Comparison of ENCODE assay signal across 9 cellular contexts in genomic region chr12:47757840-47758583, GRCh38. TPM values are rescaled to one million over a fixed set of nuclear protein-coding genes. Genes with fewer than 3 reads are reported as not detected.
DNase-seq lines count a peak whose midpoint lies in the region; ATAC-seq and TF ChIP-seq lines count a peak whose summit lies in the region.
"Had no signal": no experiment of that assay in that cellular context is flagged by ENCODE, and none has a peak within 500 bp of the region (broad histone marks: within the 10 kb centered on the region; RNA-seq: fewer than 3 reads in every experiment).

No MANE protein-coding gene starts in this region.

- DNase-seq in body of pancreas, result peak in 1 of 4 donors; percentile 21
- DNase-seq in kidney epithelial cell (ENCODE audit: low read depth), result no peak
- DNase-seq in stimulated activated naive CD8-positive, alpha-beta T cell treated with anti-CD3 and anti-CD28 coated beads, Interleukin-15, amount 100 ng/mL, for 72 hours, result no peak
- no peak for DNase-seq in NCI-H774 (lab: John Stamatoyannopoulos, UW)
- no peak for DNase-seq in NCI-H226
- no peak for DNase-seq in middle frontal gyrus (ENCODE audit: extremely low spot score, low spot score)

- no peaks in the 10 kb centered on the region for H3K9me3 Mint-ChIP-seq in stimulated activated naive CD8-positive, alpha-beta T cell treated with anti-CD3 and anti-CD28 coated beads, Interleukin-15, amount 100 ng/mL, for 72 hours

- H3K27me3 ChIP-seq in body of pancreas, result no peaks in the 10 kb centered on the region
- no peaks in the 10 kb centered on the region for H3K27me3 ChIP-seq in kidney epithelial cell (ENCODE audit: control insufficient read depth, insufficient read depth, low read length)

- no peak for TF ChIP-seq RAD21 in Ishikawa (IDR thresholded peaks at IDR 0.05; ENCODE audit: low read depth)

- peak overlapping the region; percentile 69 to 85 (median 78) for H3K27ac ChIP-seq in body of pancreas

- ATAC-seq in body of pancreas (no peak), GM19328 (IDR thresholded peaks at IDR 0.05; ENCODE audit: unreplicated experiment) (no peak)
- no peak for ATAC-seq in stimulated activated naive CD8-positive, alpha-beta T cell treated with anti-CD3 and anti-CD28 coated beads, Interleukin-15, amount 100 ng/mL, for 72 hours

- intact Hi-C loops in body of pancreas (cut with DNase I), result no loop called here

- TF ChIP-seq POLR2A in body of pancreas (IDR thresholded peaks at IDR 0.05), result no peak

- peaks cover 63% of the 10 kb centered on the region for H3K4me1 Mint-ChIP-seq in stimulated activated naive CD8-positive, alpha-beta T cell treated with anti-CD3 and anti-CD28 coated beads, Interleukin-15, amount 100 ng/mL, for 72 hours

- peak overlapping the region; percentile 42 to 86 for H3K4me3 Mint-ChIP-seq in stimulated activated naive CD8-positive, alpha-beta T cell treated with anti-CD3 and anti-CD28 coated beads, Interleukin-15, amount 100 ng/mL, for 72 hours

- peaks cover 50% of the 10 kb centered on the region for H3K4me1 ChIP-seq in body of pancreas

- TF ChIP-seq EP300 in Ishikawa (IDR thresholded peaks at IDR 0.05; ENCODE audit: borderline replicate concordance), result no peak

- no peak overlapping the region for H3K27ac Mint-ChIP-seq in stimulated activated naive CD8-positive, alpha-beta T cell treated with anti-CD3 and anti-CD28 coated beads, Interleukin-15, amount 100 ng/mL, for 72 hours

- H3K4me3 ChIP-seq in body of pancreas, result peak overlapping the region in 1 of 2 donors; percentile 33
- H3K4me3 ChIP-seq in kidney epithelial cell (ENCODE audit: low read depth, low read length), result peak overlapping the region; percentile 42

- TF ChIP-seq CTCF in body of pancreas (IDR thresholded peaks at IDR 0.05) (no peak), kidney epithelial cell (IDR thresholded peaks at IDR 0.05; ENCODE audit: insufficient read depth, low read length, poor library complexity, severe bottlenecking) (no peak)

- no peaks in the 10 kb centered on the region for H3K27me3 Mint-ChIP-seq in stimulated activated naive CD8-positive, alpha-beta T cell treated with anti-CD3 and anti-CD28 coated beads, Interleukin-15, amount 100 ng/mL, for 72 hours

- no peaks in the 10 kb centered on the region for H3K9me3 ChIP-seq in body of pancreas

- WGBS in body of pancreas, 2 donors, result 51 to 65% methylated on average over 7 to 20 of the region's 20 CpGs

- no peaks in the 10 kb centered on the region for H3K36me3 ChIP-seq in body of pancreas (replicated peaks in 1 of 2; ENCODE audit: insufficient read depth in 1 of 2, low read depth in 2 of 2)
- no peaks in the 10 kb centered on the region for H3K36me3 ChIP-seq in kidney epithelial cell (ENCODE audit: control insufficient read depth, insufficient read depth, low read length)

TF ChIP-seq in Ishikawa, 13 proteins besides CTCF, POLR2A, EP300 and RAD21:
- TF ChIP-seq TEAD4 (IDR thresholded peaks at IDR 0.05), result peak; percentile 3; the same call in 1 of the 2 replicates
- TF ChIP-seq, protein P1, sequence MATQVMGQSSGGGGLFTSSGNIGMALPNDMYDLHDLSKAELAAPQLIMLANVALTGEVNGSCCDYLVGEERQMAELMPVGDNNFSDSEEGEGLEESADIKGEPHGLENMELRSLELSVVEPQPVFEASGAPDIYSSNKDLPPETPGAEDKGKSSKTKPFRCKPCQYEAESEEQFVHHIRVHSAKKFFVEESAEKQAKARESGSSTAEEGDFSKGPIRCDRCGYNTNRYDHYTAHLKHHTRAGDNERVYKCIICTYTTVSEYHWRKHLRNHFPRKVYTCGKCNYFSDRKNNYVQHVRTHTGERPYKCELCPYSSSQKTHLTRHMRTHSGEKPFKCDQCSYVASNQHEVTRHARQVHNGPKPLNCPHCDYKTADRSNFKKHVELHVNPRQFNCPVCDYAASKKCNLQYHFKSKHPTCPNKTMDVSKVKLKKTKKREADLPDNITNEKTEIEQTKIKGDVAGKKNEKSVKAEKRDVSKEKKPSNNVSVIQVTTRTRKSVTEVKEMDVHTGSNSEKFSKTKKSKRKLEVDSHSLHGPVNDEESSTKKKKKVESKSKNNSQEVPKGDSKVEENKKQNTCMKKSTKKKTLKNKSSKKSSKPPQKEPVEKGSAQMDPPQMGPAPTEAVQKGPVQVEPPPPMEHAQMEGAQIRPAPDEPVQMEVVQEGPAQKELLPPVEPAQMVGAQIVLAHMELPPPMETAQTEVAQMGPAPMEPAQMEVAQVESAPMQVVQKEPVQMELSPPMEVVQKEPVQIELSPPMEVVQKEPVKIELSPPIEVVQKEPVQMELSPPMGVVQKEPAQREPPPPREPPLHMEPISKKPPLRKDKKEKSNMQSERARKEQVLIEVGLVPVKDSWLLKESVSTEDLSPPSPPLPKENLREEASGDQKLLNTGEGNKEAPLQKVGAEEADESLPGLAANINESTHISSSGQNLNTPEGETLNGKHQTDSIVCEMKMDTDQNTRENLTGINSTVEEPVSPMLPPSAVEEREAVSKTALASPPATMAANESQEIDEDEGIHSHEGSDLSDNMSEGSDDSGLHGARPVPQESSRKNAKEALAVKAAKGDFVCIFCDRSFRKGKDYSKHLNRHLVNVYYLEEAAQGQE (IDR thresholded peaks at IDR 0.05; ENCODE audit: low read depth), result no peak
- peak; percentile 19; the same call in 1 of the 2 replicates for TF ChIP-seq YY1 (IDR thresholded peaks at IDR 0.05; ENCODE audit: low read depth)
- TF ChIP-seq, protein P2, sequence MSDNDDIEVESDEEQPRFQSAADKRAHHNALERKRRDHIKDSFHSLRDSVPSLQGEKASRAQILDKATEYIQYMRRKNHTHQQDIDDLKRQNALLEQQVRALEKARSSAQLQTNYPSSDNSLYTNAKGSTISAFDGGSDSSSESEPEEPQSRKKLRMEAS (IDR thresholded peaks at IDR 0.05), result 0 out of 2 replicates have a peak, but pooled peaks have one; percentile 1

RNA-seq across cellular contexts. Expression of gene RAPGEF3, which starts 0.7 kb away (rescaled TPM):
- total RNA-seq in body of pancreas (10 to 100 TPM; 11.9 to 23.4 TPM), kidney epithelial cell (8.7 and 14.3 TPM in 2 replicates)

RNA-seq across cellular contexts. Expression of gene SLC48A1, which starts 15.0 kb away (rescaled TPM):
- total RNA-seq in body of pancreas (10 to 100 TPM; 12.7 to 22.1 TPM), kidney epithelial cell (18.5 and 26.5 TPM in 2 replicates)

RNA-seq across cellular contexts. Expression of gene ENDOU, which starts 32.7 kb away (rescaled TPM):
- total RNA-seq in body of pancreas (not detected), kidney epithelial cell (not detected in 2 replicates)
- total RNA-seq: glomerular endothelial cell had no signal

RNA-seq across cellular contexts. Expression of gene RPAP3, which starts 52.2 kb away (rescaled TPM):
- 1 to 10 TPM; 6.0 to 6.9 TPM for total RNA-seq in body of pancreas
- total RNA-seq in kidney epithelial cell, result 15.7 and 27.7 TPM in 2 replicates
